18 cellular contexts compared by ENCODE assay signal in genomic region chr2:148794558-148794957, GRCh38.
A peak's percentile ranks its signal among the peaks of the same experiment; 100 is the strongest.
DNase-seq lines count a peak whose midpoint lies in the region; ATAC-seq and TF ChIP-seq lines count a peak whose summit lies in the region.
"Had no signal": no experiment of that assay in that cellular context is flagged by ENCODE, and none has a peak within 500 bp of the region (broad histone marks: within the 10 kb centered on the region; RNA-seq: fewer than 3 reads in every experiment).

No MANE protein-coding gene starts in this region.

- no peak overlapping the region for H2BK20ac ChIP-seq in IMR-90 (ENCODE audit: low read depth, low read length)

- H3K36me3 ChIP-seq in BJ (ENCODE audit: control insufficient read depth, insufficient read depth, low read length) (no peaks in the 10 kb centered on the region), IMR-90 (ENCODE audit: control insufficient read depth, insufficient read depth, low read length) (no peaks in the 10 kb centered on the region), osteoblast (ENCODE audit: insufficient read depth, low read length) (no peaks in the 10 kb centered on the region)
- H3K36me3 ChIP-seq: upper lobe of right lung had no signal

- POLR2A ChIA-PET in BJ (lab: Charles Lee) (no interaction called here), IMR-90 (lab: Charles Lee; ENCODE audit: unreplicated experiment) (no interaction called here)

- TF ChIP-seq RAD21 in IMR-90 (IDR thresholded peaks at IDR 0.05; ENCODE audit: low read length): no peak

- H3K4me3 ChIP-seq in BJ (ENCODE audit: low read depth, low read length): no peak overlapping the region
- no peak overlapping the region for H3K4me3 ChIP-seq in IMR-90 (ENCODE audit: insufficient read depth, low read depth, low read length)
- no peak overlapping the region for H3K4me3 ChIP-seq in fibroblast of mammary gland (ENCODE audit: control insufficient read depth, low read depth, low read length)
- no peak overlapping the region for H3K4me3 ChIP-seq in osteoblast (ENCODE audit: insufficient read depth, low read length)
- H3K4me3 ChIP-seq: BLaER1, upper lobe of right lung had no signal

- no peak overlapping the region for H3K9ac ChIP-seq in IMR-90 (ENCODE audit: low read depth, low read length)
- H3K9ac ChIP-seq: BLaER1 had no signal

- H4K20me1 ChIP-seq in IMR-90 (ENCODE audit: insufficient read depth, low read length) (peaks cover 5% of the 10 kb centered on the region; the same call in 1 of the 2 replicates), osteoblast (ENCODE audit: insufficient read depth, low read length) (no peaks in the 10 kb centered on the region)
- H4K20me1 ChIP-seq: BLaER1 had no signal

- peaks cover 5% of the 10 kb centered on the region for H3K9me3 Mint-ChIP-seq in progenitor cell of endocrine pancreas (ENCODE audit: low read depth)
- H3K9me3 Mint-ChIP-seq: effector memory CD8-positive, alpha-beta T cell; IgD-negative memory B cell; stimulated activated naive CD8-positive, alpha-beta T cell treated with anti-CD3 and anti-CD28 coated beads, Interleukin-15, amount 100 ng/mL, for 72 hours had no signal

- no peak overlapping the region for H2BK120ac ChIP-seq in IMR-90 (ENCODE audit: low read depth, low read length)

- H3K4me3 Mint-ChIP-seq in progenitor cell of endocrine pancreas (ENCODE audit: low read depth): no peak overlapping the region
- H3K4me3 Mint-ChIP-seq: effector memory CD8-positive, alpha-beta T cell; IgD-negative memory B cell; stimulated activated naive CD8-positive, alpha-beta T cell treated with anti-CD3 and anti-CD28 coated beads, Interleukin-15, amount 100 ng/mL, for 72 hours had no signal

- H3K27ac Mint-ChIP-seq in progenitor cell of endocrine pancreas: no peak overlapping the region
- H3K27ac Mint-ChIP-seq: effector memory CD8-positive, alpha-beta T cell; stimulated activated naive CD8-positive, alpha-beta T cell treated with anti-CD3 and anti-CD28 coated beads, Interleukin-15, amount 100 ng/mL, for 72 hours had no signal

- H3K4me2 ChIP-seq in IMR-90 (ENCODE audit: low read depth, low read length): no peak overlapping the region
- H3K4me2 ChIP-seq in osteoblast (ENCODE audit: insufficient read depth, low read length): no peak overlapping the region
- H3K4me2 ChIP-seq: BLaER1 had no signal

- ATAC-seq in IMR-90 (ENCODE audit: low read depth): peak; percentile 88
- ATAC-seq: effector memory CD8-positive, alpha-beta T cell; left ventricle myocardium superior; stimulated activated naive CD8-positive, alpha-beta T cell treated with anti-CD3 and anti-CD28 coated beads, Interleukin-15, amount 100 ng/mL, for 72 hours; upper lobe of right lung had no signal

- TF ChIP-seq CTCF in BJ (IDR thresholded peaks at IDR 0.05; ENCODE audit: insufficient read depth, low read depth, low read length): no peak
- no peak for TF ChIP-seq CTCF in IMR-90 (conservative IDR thresholded peaks at IDR 0.05; ENCODE audit: low read depth, low read length)
- no peak for TF ChIP-seq CTCF in fibroblast of mammary gland (conservative IDR thresholded peaks at IDR 0.05; ENCODE audit: control insufficient read depth, insufficient read depth, low read depth, low read length)
- no peak for TF ChIP-seq CTCF in osteoblast (IDR thresholded peaks at IDR 0.05; ENCODE audit: extremely low read depth, low read depth, low read length)
- no peak for TF ChIP-seq CTCF in progenitor cell of endocrine pancreas (IDR thresholded peaks at IDR 0.05; ENCODE audit: unreplicated experiment)

- H3K4ac ChIP-seq in IMR-90 (ENCODE audit: low read depth, low read length): no peak overlapping the region

- H2BK15ac ChIP-seq in IMR-90 (ENCODE audit: low read depth, low read length): no peak overlapping the region

- no peak overlapping the region for H3K18ac ChIP-seq in IMR-90 (ENCODE audit: low read depth, low read length)

- no peak overlapping the region for H2AK5ac ChIP-seq in IMR-90 (ENCODE audit: low read depth, low read length)

- CTCF ChIA-PET in BJ (lab: Yijun Ruan, JAX) (no interaction called here), IMR-90 (lab: Yijun Ruan, JAX) (no interaction called here)

- intact Hi-C loops in IMR-90 (cut with micrococcal nuclease): no loop called here

- H3K14ac ChIP-seq in IMR-90 (replicated peaks; ENCODE audit: low read depth, low read length): no peak overlapping the region

- no peaks in the 10 kb centered on the region for H3K27me3 ChIP-seq in BJ (ENCODE audit: control insufficient read depth, insufficient read depth, low read length)
- peaks cover 14% of the 10 kb centered on the region for H3K27me3 ChIP-seq in IMR-90 (ENCODE audit: control insufficient read depth, insufficient read depth, low read length)
- peaks cover 4% of the 10 kb centered on the region for H3K27me3 ChIP-seq in osteoblast (ENCODE audit: insufficient read depth, low read length)
- H3K27me3 ChIP-seq: BLaER1, upper lobe of right lung had no signal

- H4K91ac ChIP-seq in IMR-90 (ENCODE audit: insufficient read depth, low read depth, low read length): no peak overlapping the region

- H2AK9ac ChIP-seq in IMR-90 (replicated peaks; ENCODE audit: low read depth, low read length, poor library complexity): no peak overlapping the region

- in situ Hi-C loops in IMR-90 (cut with MboI; ENCODE audit: low sequenced_read_pairs): no loop called here

- no peak for TF ChIP-seq POLR2A in IMR-90 (IDR thresholded peaks at IDR 0.05; ENCODE audit: low read depth, low read length)

- H3K79me1 ChIP-seq in IMR-90 (ENCODE audit: low read depth in 1 of 2, low read length in 2 of 2): no peaks in the 10 kb centered on the region

- no peaks in the 10 kb centered on the region for H3K79me2 ChIP-seq in osteoblast (ENCODE audit: insufficient read depth, low read length)

- DNase-seq in BJ (ENCODE audit: low read depth) (peak; percentile 43), IMR-90 (peak; percentile 76), fibroblast of mammary gland (ENCODE audit: low read depth) (peak; percentile 75), osteoblast (ENCODE audit: insufficient read length, low spot score, missing footprints) (peak; percentile 48), DMS153 (lab: John Stamatoyannopoulos, UW) (no peak), NCI-H187 (lab: John Stamatoyannopoulos, UW) (no peak), progenitor cell of endocrine pancreas (ENCODE audit: low spot score, unreplicated experiment) (no peak)
- DNase-seq: activated naive CD4-positive, alpha-beta T cell; activated T-cell treated with anti-CD3 and anti-CD28 coated beads for 4 hours; amygdala; effector memory CD8-positive, alpha-beta T cell; left ventricle myocardium superior; NCI-H2081; stimulated activated naive CD8-positive, alpha-beta T cell treated with anti-CD3 and anti-CD28 coated beads, Interleukin-15, amount 100 ng/mL, for 72 hours; upper lobe of right lung had no signal

- H2AFZ ChIP-seq in IMR-90 (replicated peaks; ENCODE audit: low read length, poor library complexity): no peak overlapping the region
- no peak overlapping the region for H2AFZ ChIP-seq in osteoblast (ENCODE audit: low read length)

- no peak overlapping the region for H3K23ac ChIP-seq in IMR-90 (ENCODE audit: low read depth, low read length)

- H3K27me3 Mint-ChIP-seq in progenitor cell of endocrine pancreas: no peaks in the 10 kb centered on the region
- H3K27me3 Mint-ChIP-seq: IgD-negative memory B cell; stimulated activated naive CD8-positive, alpha-beta T cell treated with anti-CD3 and anti-CD28 coated beads, Interleukin-15, amount 100 ng/mL, for 72 hours had no signal

- dilution Hi-C loops in IMR-90 (cut with HindIII; ENCODE audit: low sequenced_read_pairs, unreplicated experiment): no loop called here

- peaks cover 4% of the 10 kb centered on the region for H3K4me1 ChIP-seq in IMR-90 (ENCODE audit: control insufficient read depth, insufficient read depth, low read length)
- peaks cover 4% of the 10 kb centered on the region for H3K4me1 ChIP-seq in osteoblast (ENCODE audit: insufficient read depth, low read length)
- H3K4me1 ChIP-seq: BLaER1, upper lobe of right lung had no signal

- no peak overlapping the region for H4K5ac ChIP-seq in IMR-90 (ENCODE audit: low read depth, low read length)

- H3K36me3 Mint-ChIP-seq in progenitor cell of endocrine pancreas (ENCODE audit: insufficient read depth): peaks cover 9% of the 10 kb centered on the region

- no peaks in the 10 kb centered on the region for H3K9me1 ChIP-seq in IMR-90 (ENCODE audit: insufficient read depth, low read length)

- H3K4me1 Mint-ChIP-seq in progenitor cell of endocrine pancreas (ENCODE audit: low read depth): no peaks in the 10 kb centered on the region
- H3K4me1 Mint-ChIP-seq: IgD-negative memory B cell; stimulated activated naive CD8-positive, alpha-beta T cell treated with anti-CD3 and anti-CD28 coated beads, Interleukin-15, amount 100 ng/mL, for 72 hours had no signal

- WGBS in IMR-90 (ENCODE audit: extremely low coverage in 2 of 2, insufficient read length in 1 of 2), 2 experiments: 50% methylated on average over 1 of the region's 2 CpGs; no CpG with 5 or more reads in 1 of the 2 experiments

- no peak overlapping the region for H3K27ac ChIP-seq in IMR-90 (ENCODE audit: insufficient read depth, low read length)
- no peak overlapping the region for H3K27ac ChIP-seq in osteoblast (ENCODE audit: low read depth, low read length)
- H3K27ac ChIP-seq: BLaER1, RWPE1, upper lobe of right lung had no signal

- H4K8ac ChIP-seq in IMR-90 (ENCODE audit: low read depth in 2 of 2, low read length in 2 of 2): no peak overlapping the region

- no peaks in the 10 kb centered on the region for H3K9me3 ChIP-seq in IMR-90 (ENCODE audit: control insufficient read depth, insufficient read depth, low read length)
- no peaks in the 10 kb centered on the region for H3K9me3 ChIP-seq in osteoblast (ENCODE audit: low read depth, low read length)
- H3K9me3 ChIP-seq: BLaER1, upper lobe of right lung had no signal

- no peak overlapping the region for H2BK5ac ChIP-seq in IMR-90 (ENCODE audit: low read depth, low read length, poor library complexity, severe bottlenecking)

- no peak overlapping the region for H3K56ac ChIP-seq in IMR-90 (ENCODE audit: extremely low read depth, insufficient read depth, low read length)

- BruUV-seq in IMR-90 (replicated peaks; lab: Mats Ljungman, UMichigan): no TSS peak

TF ChIP-seq in IMR-90, 13 proteins besides CTCF, POLR2A, EP300 and RAD21 (continues in another document):
- TF ChIP-seq CHD1 (IDR thresholded peaks at IDR 0.05; ENCODE audit: low read depth, low read length): no peak
- no peak for TF ChIP-seq MXI1 (IDR thresholded peaks at IDR 0.05; ENCODE audit: borderline replicate concordance, low read depth, low read length)
- TF ChIP-seq, protein P1, sequence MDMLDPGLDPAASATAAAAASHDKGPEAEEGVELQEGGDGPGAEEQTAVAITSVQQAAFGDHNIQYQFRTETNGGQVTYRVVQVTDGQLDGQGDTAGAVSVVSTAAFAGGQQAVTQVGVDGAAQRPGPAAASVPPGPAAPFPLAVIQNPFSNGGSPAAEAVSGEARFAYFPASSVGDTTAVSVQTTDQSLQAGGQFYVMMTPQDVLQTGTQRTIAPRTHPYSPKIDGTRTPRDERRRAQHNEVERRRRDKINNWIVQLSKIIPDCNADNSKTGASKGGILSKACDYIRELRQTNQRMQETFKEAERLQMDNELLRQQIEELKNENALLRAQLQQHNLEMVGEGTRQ (IDR thresholded peaks at IDR 0.05; ENCODE audit: low read depth, low read length): no peak
- peak; percentile 50; the same call in 1 of the 2 replicates for TF ChIP-seq FOS (IDR thresholded peaks at IDR 0.05; ENCODE audit: low read depth, low read length)
- no peak for TF ChIP-seq MAZ (IDR thresholded peaks at IDR 0.05; ENCODE audit: borderline replicate concordance, low read depth, low read length)

Comparison
In these comparisons a context has a peak if more than half of its experiments do, and no peak if none do; other contexts are left out.
1. DNase-seq: peak in BJ (single experiment), IMR-90 (single experiment), fibroblast of mammary gland (single experiment) and osteoblast (single experiment); none in DMS153 (single experiment), NCI-H187 (0 of 2) and progenitor cell of endocrine pancreas (single experiment).